In genomic region chr11:63920126-63920869, GRCh38 we compare ENCODE assay signal across 8 cellular contexts. TPM values are rescaled to one million over a fixed set of nuclear protein-coding genes. Genes with fewer than 3 reads are reported as not detected.
DNase-seq lines count a peak whose midpoint lies in the region; ATAC-seq and TF ChIP-seq lines count a peak whose summit lies in the region.

No MANE protein-coding gene starts in this region.

- no peak overlapping the region for H3K27ac Mint-ChIP-seq in naive B cell

- peaks cover 4 to 31% of the 10 kb centered on the region in 2 donors for H3K4me1 ChIP-seq in breast epithelium
- peaks cover 16% of the 10 kb centered on the region for H3K4me1 ChIP-seq in mammary epithelial cell (ENCODE audit: insufficient read depth, low read length)
- H3K4me1 ChIP-seq in cardiac muscle cell (ENCODE audit: low read depth) = peaks cover 35% of the 10 kb centered on the region
- H3K4me1 ChIP-seq in aorta (ENCODE audit: control insufficient read depth in 1 of 2, insufficient read depth in 2 of 2, low read length in 2 of 2) = no peaks in the 10 kb centered on the region

- intact Hi-C loops in breast epithelium (cut with DNase I; ENCODE audit: low total_unique reads) (loop anchor here (5.0 kb wide), 1 partner anchor 247 kb away; the partner anchor contains the start of gene MACROD1), mammary epithelial cell (cut with micrococcal nuclease) (no loop called here), aorta (cut with DNase I) (no loop called here)

- no peak overlapping the region for H2AFZ ChIP-seq in mammary epithelial cell (ENCODE audit: low read depth, low read length)

- H3K4me1 Mint-ChIP-seq in naive B cell = peaks cover 11 to 21% (median 15%) of the 10 kb centered on the region in 3 donors

- H3K27ac ChIP-seq in breast epithelium (peak overlapping the region; percentile 82 to 83), mammary epithelial cell (ENCODE audit: insufficient read depth, low read depth, low read length) (no peak overlapping the region), cardiac muscle cell (peak overlapping the region; percentile 93), aorta (ENCODE audit: low read depth in 1 of 2, low read length in 2 of 2) (peak overlapping the region in 1 of 2 donors; percentile 85)

- TF ChIP-seq POLR2A in breast epithelium (IDR thresholded peaks at IDR 0.05) (no peak), erythroblast (IDR thresholded peaks at IDR 0.05; ENCODE audit: low read length) (no peak)

- no TSS peak for BruUV-seq in mammary epithelial cell (replicated peaks; lab: Mats Ljungman, UMichigan)

- no peak overlapping the region for H3K4me2 ChIP-seq in mammary epithelial cell (ENCODE audit: insufficient read depth, low read depth, low read length)

- ATAC-seq in naive B cell (ENCODE audit: low read depth in 2 of 2) (no peak), aorta (ENCODE audit: low FRiP score) (peak; percentile 75), HG03378 (IDR thresholded peaks at IDR 0.05; ENCODE audit: unreplicated experiment) (no peak)

- no peaks in the 10 kb centered on the region for H4K20me1 ChIP-seq in mammary epithelial cell (ENCODE audit: insufficient read depth, low read length)

- H3K4me3 ChIP-seq in breast epithelium = peak overlapping the region in 2 of 3 donors; percentile 42 to 62
- no peak overlapping the region for H3K4me3 ChIP-seq in mammary epithelial cell (replicated peaks in 1 of 3; ENCODE audit: insufficient read depth in 1 of 3, low read depth in 2 of 3, low read length in 3 of 3)
- H3K4me3 ChIP-seq in cardiac muscle cell = no peak overlapping the region
- no peak overlapping the region for H3K4me3 ChIP-seq in aorta (ENCODE audit: low read length in 2 of 2)

- H3K27me3 Mint-ChIP-seq in naive B cell = peaks cover 6 to 40% (median 21%) of the 10 kb centered on the region in 3 donors

- in situ Hi-C loops in mammary epithelial cell (cut with MboI; ENCODE audit: low sequenced_read_pairs in 2 of 2) = no loop called here

- CTCF ChIA-PET in mammary epithelial cell (lab: Charles Lee; ENCODE audit: low non-redundant PET) = no interaction called here

- peak overlapping the region in 6 of 8 donors; percentile 15 to 88 (median 35) for H3K4me3 Mint-ChIP-seq in naive B cell

- H3K9me3 Mint-ChIP-seq in naive B cell = no peaks in the 10 kb centered on the region

- H3K9me3 ChIP-seq in breast epithelium (no peaks in the 10 kb centered on the region), mammary epithelial cell (replicated peaks; ENCODE audit: insufficient read depth, low read length) (no peaks in the 10 kb centered on the region), cardiac muscle cell (ENCODE audit: low read depth) (no peaks in the 10 kb centered on the region), aorta (ENCODE audit: control insufficient read depth, low read length) (no peaks in the 10 kb centered on the region)

- TF ChIP-seq CTCF in breast epithelium (IDR thresholded peaks at IDR 0.05) (no peak), mammary epithelial cell (conservative IDR thresholded peaks at IDR 0.05 in 1 of 2, IDR thresholded peaks at IDR 0.05 in 1 of 2; ENCODE audit: extremely low read depth in 1 of 2, insufficient read depth in 1 of 2, low read depth in 1 of 2, low read length in 2 of 2) (no peak), cardiac muscle cell (IDR thresholded peaks at IDR 0.05; ENCODE audit: low read depth, low read length) (no peak)

- dilution Hi-C loops in mammary epithelial cell (cut with HindIII; ENCODE audit: low sequenced_read_pairs) = no loop called here

- no peaks in the 10 kb centered on the region for H3K36me3 Mint-ChIP-seq in naive B cell

- no peaks in the 10 kb centered on the region for H3K79me2 ChIP-seq in mammary epithelial cell (ENCODE audit: insufficient read depth, low read length)

- DNase-seq in breast epithelium (ENCODE audit: low spot score in 2 of 2) = no peak
- no peak for DNase-seq in mammary epithelial cell
- peak; percentile 59 to 80 for DNase-seq in cardiac muscle cell (ENCODE audit: low read depth in 1 of 2, low spot score in 1 of 2)
- DNase-seq in naive B cell = no peak
- peak; percentile 88 to 93 for DNase-seq in aorta
- no peak for DNase-seq in NCI-H1048 (lab: John Stamatoyannopoulos, UW)
- no peak for DNase-seq in erythroblast (lab: John Stamatoyannopoulos, UW)

- H3K36me3 ChIP-seq in breast epithelium = no peaks in the 10 kb centered on the region
- H3K36me3 ChIP-seq in mammary epithelial cell (ENCODE audit: insufficient read depth, low read length) = no peaks in the 10 kb centered on the region
- H3K36me3 ChIP-seq in cardiac muscle cell = no peaks in the 10 kb centered on the region
- no peaks in the 10 kb centered on the region for H3K36me3 ChIP-seq in aorta (ENCODE audit: control insufficient read depth in 1 of 2, insufficient read depth in 2 of 2, low read length in 1 of 2)

- H3K9ac ChIP-seq in mammary epithelial cell (ENCODE audit: insufficient read depth, low read length) = no peak overlapping the region

- 48% methylated on average over 10 of the region's 21 CpGs for WGBS in mammary epithelial cell (ENCODE audit: low coverage, missing lambda C conversion rate)
- WGBS in aorta, 2 donors = 8 to 14% methylated on average over 17 to 21 of the region's 21 CpGs

- H3K27me3 ChIP-seq in breast epithelium = no peaks in the 10 kb centered on the region
- H3K27me3 ChIP-seq in mammary epithelial cell (ENCODE audit: insufficient read depth, low read length) = peaks cover 9% of the 10 kb centered on the region
- H3K27me3 ChIP-seq in cardiac muscle cell = no peaks in the 10 kb centered on the region
- H3K27me3 ChIP-seq in aorta (ENCODE audit: control insufficient read depth in 1 of 2, insufficient read depth in 2 of 2, low read length in 1 of 2) = no peaks in the 10 kb centered on the region

RNA-seq across cellular contexts. Expression of gene RCOR2, which starts 3.3 kb away (rescaled TPM):
- under 1 TPM; 0.16 to 0.33 (median 0.29) TPM for total RNA-seq in breast epithelium
- total RNA-seq in mammary epithelial cell = under 1 TPM; 0.14 to 0.17 TPM
- 0.08 TPM for polyA plus RNA-seq in mammary epithelial cell
- not detected for polyA minus RNA-seq in mammary epithelial cell
- total RNA-seq in cardiac muscle cell = 73.5 and 74.2 TPM in 2 replicates
- polyA plus RNA-seq in cardiac muscle cell = 34.7 and 41.0 TPM in 2 replicates
- polyA plus RNA-seq in naive B cell (ENCODE audit: low read depth in 6 of 6) = not detected
- total RNA-seq in aorta = 1 to 10 TPM in 1 of 2 donors, under 1 TPM in 1; 0.78 to 4.8 TPM
- polyA plus RNA-seq in aorta = 1 to 10 TPM in 1 of 2 donors, under 1 TPM in 1; 0.63 to 1.9 TPM

RNA-seq across cellular contexts. Expression of gene NAA40, which starts 18.5 kb away (rescaled TPM):
- total RNA-seq in breast epithelium (10 to 100 TPM in 2 of 3 donors, 1 to 10 TPM in 1; 5.9 to 27.4 (median 19.7) TPM), mammary epithelial cell (10 to 100 TPM; 16.3 to 20.2 TPM), cardiac muscle cell (56.7 and 82.7 TPM in 2 replicates), aorta (10 to 100 TPM; 16.1 to 26.9 TPM)
- polyA plus RNA-seq in mammary epithelial cell (18.0 TPM), cardiac muscle cell (59.1 and 60.9 TPM in 2 replicates), naive B cell (ENCODE audit: low read depth in 6 of 6) (10 to 100 TPM in 4 of 6 donors, 1 to 10 TPM in 2; 8.2 to 18.4 (median 11.8) TPM), aorta (10 to 100 TPM in 1 of 2 donors, 1 to 10 TPM in 1; 5.3 to 20.7 TPM)
- 19.3 TPM for polyA minus RNA-seq in mammary epithelial cell

RNA-seq across cellular contexts. Expression of gene COX8A, which starts 54.1 kb away (rescaled TPM):
- total RNA-seq in breast epithelium (100 to 1,000 TPM; 257 to 326 (median 293) TPM), mammary epithelial cell (100 to 1,000 TPM; 185 to 338 TPM), cardiac muscle cell (712 and 1,446 TPM in 2 replicates), aorta (100 to 1,000 TPM; 135 to 175 TPM)
- polyA plus RNA-seq in mammary epithelial cell (576 TPM), cardiac muscle cell (789 and 1,014 TPM in 2 replicates), naive B cell (ENCODE audit: low read depth in 6 of 6) (100 to 1,000 TPM; 244 to 345 (median 285) TPM), aorta (100 to 1,000 TPM; 499 to 669 TPM)
- polyA minus RNA-seq in mammary epithelial cell = 282 TPM

Comparison
In these comparisons a context has a peak if more than half of its experiments do, and no peak if none do; other contexts are left out.
1. H3K4me3 ChIP-seq: peak in breast epithelium (2 of 3); none in mammary epithelial cell (0 of 3), cardiac muscle cell (single experiment) and aorta (0 of 2).
2. DNase-seq: peak in cardiac muscle cell (2 of 2) and aorta (2 of 2); none in breast epithelium (0 of 2), mammary epithelial cell (single experiment), naive B cell (single experiment), NCI-H1048 (single experiment) and erythroblast (0 of 2).
3. RNA of gene RCOR2, which starts 3.3 kb away (total RNA-seq): 73.5 to 74.2 TPM in cardiac muscle cell; 0.78 to 4.8 TPM in aorta, 0.16 to 0.33 TPM in breast epithelium and 0.14 to 0.17 TPM in mammary epithelial cell; every median in the first group is over 10 times any median in the second.